In the genomic region with DNA sequence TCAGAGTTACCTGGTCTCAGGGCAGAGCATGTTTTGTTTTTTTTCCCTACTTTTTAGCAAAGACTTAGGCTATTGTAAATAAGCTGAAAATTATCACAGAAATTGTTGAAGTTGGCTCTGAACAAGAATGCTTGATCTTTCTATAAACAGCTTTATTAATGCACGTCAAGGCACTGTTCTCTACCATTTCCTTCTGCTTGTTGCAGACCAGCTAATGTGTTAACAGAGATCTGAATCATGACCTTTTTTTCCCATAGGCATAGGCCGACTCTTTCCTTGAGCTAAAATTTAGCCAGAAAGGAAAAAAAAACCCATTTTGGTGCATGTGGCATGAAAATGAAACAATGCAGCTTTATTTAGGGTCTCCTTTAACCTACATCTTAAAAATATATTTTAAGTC, we compare ENCODE assay signal across 17 cellular contexts.
DNase-seq lines count a peak whose midpoint lies in the region; ATAC-seq, FAIRE-seq and TF ChIP-seq lines count a peak whose summit lies in the region.
"Had no signal": no experiment of that assay in that cellular context is flagged by ENCODE, and none has a peak within 500 bp of the region (broad histone marks: within the 10 kb centered on the region; RNA-seq: fewer than 3 reads in every experiment).

No MANE protein-coding gene starts in this region.

- no peak overlapping the region for H2BK120ac ChIP-seq in mesenchymal stem cell (ENCODE audit: low read depth, low read length)

- POLR2A ChIA-PET in WTC11 (lab: Charles Lee) = no interaction called here

- ATAC-seq in WTC11 = no peak
- no peak for ATAC-seq in GM18511 (IDR thresholded peaks at IDR 0.05; ENCODE audit: unreplicated experiment)

- H3K9me3 Mint-ChIP-seq in WTC11 (peaks cover 2% of the 10 kb centered on the region; the same call in 1 of the 2 replicates), glutamatergic neuron (ENCODE audit: unreplicated experiment) (no peaks in the 10 kb centered on the region)
- H3K9me3 Mint-ChIP-seq: CD8-positive, alpha-beta memory T cell had no signal

- H3K18ac ChIP-seq in mesenchymal stem cell (ENCODE audit: low read depth in 1 of 2, low read length in 2 of 2) = no peak overlapping the region

- FAIRE-seq in H54 (lab: Jason Lieb, UNC) = peak; percentile 20
- FAIRE-seq in urothelium cell line (lab: Jason Lieb, UNC) = peak; percentile 37
- FAIRE-seq: GM12892, GM19239, HTR-8/SVneo had no signal

- no peak overlapping the region for H3K23ac ChIP-seq in mesenchymal stem cell (ENCODE audit: low read length in 2 of 2)

- peak overlapping the region; percentile 28; the same call in 1 of the 2 replicates for H3K4me3 Mint-ChIP-seq in WTC11
- H3K4me3 Mint-ChIP-seq in glutamatergic neuron (ENCODE audit: unreplicated experiment) = peak overlapping the region; percentile 54
- H3K4me3 Mint-ChIP-seq: CD8-positive, alpha-beta memory T cell had no signal

- no peaks in the 10 kb centered on the region for H3K9me3 ChIP-seq in mesenchymal stem cell (ENCODE audit: control insufficient read depth, low read length)
- H3K9me3 ChIP-seq: BLaER1 had no signal

- H3K14ac ChIP-seq in mesenchymal stem cell (ENCODE audit: low read length in 2 of 2) = no peak overlapping the region

- H3K27ac Mint-ChIP-seq in WTC11 (peak overlapping the region; percentile 61), glutamatergic neuron (ENCODE audit: unreplicated experiment) (peak overlapping the region; percentile 6)

- H3K36me3 Mint-ChIP-seq in WTC11 = no peaks in the 10 kb centered on the region
- H3K36me3 Mint-ChIP-seq in glutamatergic neuron (ENCODE audit: unreplicated experiment) = peaks cover 13% of the 10 kb centered on the region
- H3K36me3 Mint-ChIP-seq: CD8-positive, alpha-beta memory T cell had no signal

- no peak for DNase-seq in H54 (ENCODE audit: insufficient read length, low spot score)
- DNase-seq in WTC11 (ENCODE audit: low spot score) = no peak
- no peak for DNase-seq in glutamatergic neuron
- no peak for DNase-seq in urothelium cell line (ENCODE audit: low spot score)
- no peak for DNase-seq in mesenchymal stem cell
- DNase-seq in SW480 (ENCODE audit: low spot score) = no peak
- DNase-seq: 8988T; AML-193; Caco-2; CD8-positive, alpha-beta memory T cell; DND-41; GDM1 had no signal

- no peak overlapping the region for H3K27ac ChIP-seq in mesenchymal stem cell (ENCODE audit: low read length, poor library complexity, severe bottlenecking)
- H3K27ac ChIP-seq: BLaER1 had no signal

- no peak overlapping the region for H4K8ac ChIP-seq in mesenchymal stem cell (ENCODE audit: low read length)

- H3K9ac ChIP-seq in mesenchymal stem cell (ENCODE audit: low read length) = no peak overlapping the region
- H3K9ac ChIP-seq: BLaER1 had no signal

- peaks cover 9% of the 10 kb centered on the region for H3K79me1 ChIP-seq in mesenchymal stem cell (replicated peaks; ENCODE audit: low read length, poor library complexity, severe bottlenecking)

- no peak overlapping the region for H2BK15ac ChIP-seq in mesenchymal stem cell (ENCODE audit: low read depth, poor library complexity, severe bottlenecking)

- TF ChIP-seq CTCF in WTC11 (IDR thresholded peaks at IDR 0.05) (no peak), glutamatergic neuron (IDR thresholded peaks at IDR 0.05; ENCODE audit: partially characterized antibody, unreplicated experiment) (no peak)

- no peaks in the 10 kb centered on the region for H3K27me3 Mint-ChIP-seq in WTC11 (ENCODE audit: low read depth)
- no peaks in the 10 kb centered on the region for H3K27me3 Mint-ChIP-seq in glutamatergic neuron (ENCODE audit: unreplicated experiment)

- peaks cover 47% of the 10 kb centered on the region for H3K4me1 Mint-ChIP-seq in WTC11
- peaks cover 33% of the 10 kb centered on the region for H3K4me1 Mint-ChIP-seq in glutamatergic neuron (ENCODE audit: low read depth, unreplicated experiment)
- H3K4me1 Mint-ChIP-seq: CD8-positive, alpha-beta memory T cell had no signal

- 90% methylated on average over 1 of the region's 2 CpGs for WGBS in mesenchymal stem cell

- H3K4me3 ChIP-seq in mesenchymal stem cell (ENCODE audit: insufficient read depth in 1 of 2, low read depth in 1 of 2, low read length in 2 of 2) = no peak overlapping the region
- H3K4me3 ChIP-seq: BLaER1 had no signal

- no peaks in the 10 kb centered on the region for H3K36me3 ChIP-seq in mesenchymal stem cell (ENCODE audit: control insufficient read depth in 1 of 2, insufficient read depth in 2 of 2, low read depth in 1 of 2, low read length in 2 of 2)
- H3K36me3 ChIP-seq: BLaER1 had no signal

- H2BK12ac ChIP-seq in mesenchymal stem cell (ENCODE audit: low read length in 2 of 2) = no peak overlapping the region

- no peaks in the 10 kb centered on the region for H3K27me3 ChIP-seq in mesenchymal stem cell (ENCODE audit: control insufficient read depth in 1 of 2, insufficient read depth in 1 of 2, low read length in 2 of 2)
- H3K27me3 ChIP-seq: BLaER1 had no signal

- H2AK5ac ChIP-seq in mesenchymal stem cell (ENCODE audit: low read length, severe bottlenecking) = no peak overlapping the region

- H3K4me2 ChIP-seq in mesenchymal stem cell (ENCODE audit: low read length, poor library complexity, severe bottlenecking) = no peak overlapping the region
- H3K4me2 ChIP-seq: BLaER1 had no signal

- CTCF ChIA-PET in WTC11 (lab: Charles Lee) = no interaction called here

- no peak overlapping the region for H4K91ac ChIP-seq in mesenchymal stem cell (ENCODE audit: low read length)

- H3K4ac ChIP-seq in mesenchymal stem cell (ENCODE audit: low read depth in 1 of 2, low read length in 2 of 2) = no peak overlapping the region

- no peak overlapping the region for H2BK5ac ChIP-seq in mesenchymal stem cell (ENCODE audit: low read depth, low read length, poor library complexity, severe bottlenecking)

- peaks cover 3% of the 10 kb centered on the region for H3K4me1 ChIP-seq in mesenchymal stem cell (ENCODE audit: control insufficient read depth, insufficient read depth, low read depth, low read length)
- H3K4me1 ChIP-seq: BLaER1, Caco-2 had no signal

- no peak for TF ChIP-seq POLR2A in H54 (IDR thresholded peaks at IDR 0.05; ENCODE audit: low read depth, low read length)

- H2AFZ ChIP-seq in mesenchymal stem cell (ENCODE audit: low read depth, low read length) = no peak overlapping the region

TF ChIP-seq in WTC11, 78 proteins besides CTCF, POLR2A, EP300 and RAD21 (continues in another document):
- TF ChIP-seq PRRX2 (CRISPR knock-in tag; IDR thresholded peaks at IDR 0.05) (no peak), MXD4 (CRISPR knock-in tag; IDR thresholded peaks at IDR 0.05; ENCODE audit: borderline replicate concordance) (no peak), MYBL2 (CRISPR knock-in tag; IDR thresholded peaks at IDR 0.05) (no peak), SP1 (CRISPR knock-in tag; conservative IDR thresholded peaks at IDR 0.05) (no peak), ESRRA (CRISPR knock-in tag; IDR thresholded peaks at IDR 0.05; ENCODE audit: borderline replicate concordance) (no peak), ZNF396 (CRISPR knock-in tag; IDR thresholded peaks at IDR 0.05; ENCODE audit: borderline replicate concordance) (no peak), JAZF1 (CRISPR knock-in tag; IDR thresholded peaks at IDR 0.05) (no peak), ZNF416 (CRISPR knock-in tag; IDR thresholded peaks at IDR 0.05) (no peak), AR (CRISPR knock-in tag; IDR thresholded peaks at IDR 0.05) (no peak), ZNF121 (CRISPR knock-in tag; IDR thresholded peaks at IDR 0.05) (no peak), ZBTB43 (CRISPR knock-in tag; IDR thresholded peaks at IDR 0.05) (no peak)
- TF ChIP-seq, protein P1, sequence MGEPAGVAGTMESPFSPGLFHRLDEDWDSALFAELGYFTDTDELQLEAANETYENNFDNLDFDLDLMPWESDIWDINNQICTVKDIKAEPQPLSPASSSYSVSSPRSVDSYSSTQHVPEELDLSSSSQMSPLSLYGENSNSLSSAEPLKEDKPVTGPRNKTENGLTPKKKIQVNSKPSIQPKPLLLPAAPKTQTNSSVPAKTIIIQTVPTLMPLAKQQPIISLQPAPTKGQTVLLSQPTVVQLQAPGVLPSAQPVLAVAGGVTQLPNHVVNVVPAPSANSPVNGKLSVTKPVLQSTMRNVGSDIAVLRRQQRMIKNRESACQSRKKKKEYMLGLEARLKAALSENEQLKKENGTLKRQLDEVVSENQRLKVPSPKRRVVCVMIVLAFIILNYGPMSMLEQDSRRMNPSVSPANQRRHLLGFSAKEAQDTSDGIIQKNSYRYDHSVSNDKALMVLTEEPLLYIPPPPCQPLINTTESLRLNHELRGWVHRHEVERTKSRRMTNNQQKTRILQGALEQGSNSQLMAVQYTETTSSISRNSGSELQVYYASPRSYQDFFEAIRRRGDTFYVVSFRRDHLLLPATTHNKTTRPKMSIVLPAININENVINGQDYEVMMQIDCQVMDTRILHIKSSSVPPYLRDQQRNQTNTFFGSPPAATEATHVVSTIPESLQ (CRISPR knock-in tag; IDR thresholded peaks at IDR 0.05) = no peak
